ENCODE assay signal across 8 cellular contexts in genomic region chr11:76444384-76445121, GRCh38. TPM values are rescaled to one million over a fixed set of nuclear protein-coding genes. Genes with fewer than 3 reads are reported as not detected.
A peak's percentile ranks its signal among the peaks of the same experiment; 100 is the strongest.
DNase-seq lines count a peak whose midpoint lies in the region; ATAC-seq and TF ChIP-seq lines count a peak whose summit lies in the region.

EMSY (plus strand) TSS chr11:76445018; CDS start chr11:76446939, 1,921 bp downstream.

- no peaks in the 10 kb centered on the region for H3K9me2 ChIP-seq in GM23248 (ENCODE audit: insufficient read depth)

- peak; percentile 97 for DNase-seq in DND-41
- peak; percentile 100 for DNase-seq in GM23248
- peak; percentile 98 to 99 for DNase-seq in Kasumi-1 (lab: John Stamatoyannopoulos, UW)
- peak; percentile 99 for DNase-seq in RPMI7951 (ENCODE audit: low read depth)
- peak; percentile 91 for DNase-seq in activated T-helper 1 cell treated with anti-CD3 and anti-CD28 coated beads, Interleukin-12 subunit alpha, Interleukin-12 subunit beta, Interleukin-2, Interleukin-4 antibody, amounts not matched to agents 30 ng/mL and 10 ng/mL and 1 ng/mL, durations not matched to agents 14 hours and 24 hours and 36 hours (ENCODE audit: low spot score)
- peak; percentile 77 for DNase-seq in esophagus squamous epithelium (lab: John Stamatoyannopoulos, UW)
- DNase-seq in myocyte (ENCODE audit: low read depth): peak; percentile 100
- peak; percentile 85 to 90 for DNase-seq in stimulated activated CD8-positive, alpha-beta memory T cell treated with anti-CD3 and anti-CD28 coated beads, Interleukin-7, amount 100 ng/mL, for 48 hours (ENCODE audit: extremely low read depth in 1 of 2, low read depth in 1 of 2)

- H3K36me3 ChIP-seq in DND-41 (ENCODE audit: insufficient read depth, low read length) (peaks cover 30% of the 10 kb centered on the region), GM23248 (ENCODE audit: low read depth) (peaks cover 2% of the 10 kb centered on the region; the same call in 1 of the 2 replicates), esophagus squamous epithelium (peaks cover 0 to 29% (median 0%) of the 10 kb centered on the region in 3 donors)

- no peak for TF ChIP-seq CTCF in DND-41 (IDR thresholded peaks at IDR 0.05; ENCODE audit: borderline replicate concordance, extremely low read depth, low read length, poor library complexity, severe bottlenecking)
- TF ChIP-seq CTCF in esophagus squamous epithelium (IDR thresholded peaks at IDR 0.05): peak in 1 of 6 experiments; percentile 13

- H3K27me3 ChIP-seq in DND-41 (ENCODE audit: insufficient read depth, low read length, poor library complexity): no peaks in the 10 kb centered on the region
- H3K27me3 ChIP-seq in GM23248 (replicated peaks; ENCODE audit: insufficient read depth): no peaks in the 10 kb centered on the region
- H3K27me3 ChIP-seq in esophagus squamous epithelium: no peaks in the 10 kb centered on the region

- H2AFZ ChIP-seq in DND-41 (ENCODE audit: low read depth, low read length): peak within 1 kb of the TSS; percentile 94
- H2AFZ ChIP-seq in GM23248: peak within 1 kb of the TSS; percentile 91

- peak within 1 kb of the TSS; percentile 89 for H3K9ac ChIP-seq in DND-41 (ENCODE audit: low read depth, low read length)
- peak within 1 kb of the TSS; percentile 91 for H3K9ac ChIP-seq in GM23248

- H3K4me1 ChIP-seq in DND-41 (ENCODE audit: insufficient read depth, low read length): peaks cover 33% of the 10 kb centered on the region
- peaks cover 13% of the 10 kb centered on the region; the same call in 1 of the 2 replicates for H3K4me1 ChIP-seq in GM23248 (ENCODE audit: insufficient read depth)
- peaks cover 6 to 30% (median 15%) of the 10 kb centered on the region in 3 donors for H3K4me1 ChIP-seq in esophagus squamous epithelium

- intact Hi-C loops in activated T-helper 1 cell treated with anti-CD3 and anti-CD28 coated beads, Interleukin-12 subunit alpha, Interleukin-12 subunit beta, Interleukin-2, Interleukin-4 antibody, amounts not matched to agents 30 ng/mL and 10 ng/mL and 1 ng/mL, durations not matched to agents 14 hours and 24 hours and 36 hours (cut with micrococcal nuclease): loop anchor here (1.0 to 10.0 kb wide), 15 partner anchors 20 to 1696 kb away; partner anchors contain the start of genes AAMDC, ACER3, CAPN5 and GVQW3
- intact Hi-C loops in esophagus squamous epithelium (cut with DNase I): no loop called here

- peak; percentile 93 for ATAC-seq in DND-41 (ENCODE audit: insufficient read depth, low read depth)

- TF ChIP-seq POLR2A in esophagus squamous epithelium (IDR thresholded peaks at IDR 0.05): peak in 3 of 4 donors; percentile 62 to 98 (median 94)

- H3K9me3 ChIP-seq in DND-41 (ENCODE audit: insufficient read depth, low read length, severe bottlenecking) (no peaks in the 10 kb centered on the region), GM23248 (ENCODE audit: low read depth) (no peaks in the 10 kb centered on the region), esophagus squamous epithelium (no peaks in the 10 kb centered on the region)

- 0 to 1% methylated on average over 51 to 53 of the region's 53 CpGs for WGBS in GM23248 (ENCODE audit: low coverage in 1 of 2, low lambda C conversion rate in 2 of 2, missing lambda C conversion rate in 2 of 2), 2 experiments
- 0 to 1% methylated on average over 30 to 37 of the region's 53 CpGs for WGBS in esophagus squamous epithelium, 2 donors

- peaks cover 68% of the 10 kb centered on the region for H3K79me2 ChIP-seq in DND-41 (ENCODE audit: insufficient read depth, low read length)
- peaks cover 57% of the 10 kb centered on the region for H3K79me2 ChIP-seq in GM23248 (ENCODE audit: insufficient read depth)

- peak within 1 kb of the TSS; percentile 96 for H3K27ac Mint-ChIP-seq in activated T-helper 1 cell treated with anti-CD3 and anti-CD28 coated beads, Interleukin-12 subunit alpha, Interleukin-12 subunit beta, Interleukin-2, Interleukin-4 antibody, amounts not matched to agents 30 ng/mL and 10 ng/mL and 1 ng/mL, durations not matched to agents 14 hours and 24 hours and 36 hours

- peaks cover 36% of the 10 kb centered on the region for H3K4me1 Mint-ChIP-seq in activated T-helper 1 cell treated with anti-CD3 and anti-CD28 coated beads, Interleukin-12 subunit alpha, Interleukin-12 subunit beta, Interleukin-2, Interleukin-4 antibody, amounts not matched to agents 30 ng/mL and 10 ng/mL and 1 ng/mL, durations not matched to agents 14 hours and 24 hours and 36 hours (ENCODE audit: low read depth)

- no peaks in the 10 kb centered on the region for H3K27me3 Mint-ChIP-seq in activated T-helper 1 cell treated with anti-CD3 and anti-CD28 coated beads, Interleukin-12 subunit alpha, Interleukin-12 subunit beta, Interleukin-2, Interleukin-4 antibody, amounts not matched to agents 30 ng/mL and 10 ng/mL and 1 ng/mL, durations not matched to agents 14 hours and 24 hours and 36 hours (ENCODE audit: insufficient read depth)

- peaks cover 22% of the 10 kb centered on the region for H3K36me3 Mint-ChIP-seq in activated T-helper 1 cell treated with anti-CD3 and anti-CD28 coated beads, Interleukin-12 subunit alpha, Interleukin-12 subunit beta, Interleukin-2, Interleukin-4 antibody, amounts not matched to agents 30 ng/mL and 10 ng/mL and 1 ng/mL, durations not matched to agents 14 hours and 24 hours and 36 hours (ENCODE audit: low read depth)

- H3K27ac ChIP-seq in DND-41 (ENCODE audit: low read length) (peak within 1 kb of the TSS; percentile 96), GM23248 (peak within 1 kb of the TSS; percentile 85), esophagus squamous epithelium (peak within 1 kb of the TSS; percentile 86 to 97 (median 94))

- H3K9me3 Mint-ChIP-seq in activated T-helper 1 cell treated with anti-CD3 and anti-CD28 coated beads, Interleukin-12 subunit alpha, Interleukin-12 subunit beta, Interleukin-2, Interleukin-4 antibody, amounts not matched to agents 30 ng/mL and 10 ng/mL and 1 ng/mL, durations not matched to agents 14 hours and 24 hours and 36 hours: no peaks in the 10 kb centered on the region

- peak within 1 kb of the TSS; percentile 98 for H3K4me3 Mint-ChIP-seq in activated T-helper 1 cell treated with anti-CD3 and anti-CD28 coated beads, Interleukin-12 subunit alpha, Interleukin-12 subunit beta, Interleukin-2, Interleukin-4 antibody, amounts not matched to agents 30 ng/mL and 10 ng/mL and 1 ng/mL, durations not matched to agents 14 hours and 24 hours and 36 hours

- in situ Hi-C loops in GM23248 (cut with MboI): no loop called here

- H3K4me2 ChIP-seq in DND-41 (ENCODE audit: insufficient read depth, low read length): peak within 1 kb of the TSS; percentile 95
- H3K4me2 ChIP-seq in GM23248 (ENCODE audit: unreplicated experiment): peak within 1 kb of the TSS; percentile 95

- no peaks in the 10 kb centered on the region for H3F3A ChIP-seq in GM23248 (ENCODE audit: insufficient read depth)

- H4K20me1 ChIP-seq in DND-41 (ENCODE audit: insufficient read depth, low read length): peaks cover 18% of the 10 kb centered on the region
- H4K20me1 ChIP-seq in GM23248 (ENCODE audit: insufficient read depth): no peaks in the 10 kb centered on the region; the same call in 1 of the 2 replicates

- H3K4me3 ChIP-seq in DND-41 (ENCODE audit: low read depth in 1 of 2, low read length in 2 of 2): peak within 1 kb of the TSS; percentile 79 to 85
- H3K4me3 ChIP-seq in GM23248: peak within 1 kb of the TSS; percentile 94
- peak within 1 kb of the TSS; percentile 59 to 98 (median 93) for H3K4me3 ChIP-seq in esophagus squamous epithelium

RNA-seq across cellular contexts. Expression of gene EMSY, which starts in this region (rescaled TPM):
- 6.6 and 14.6 TPM in 2 replicates for total RNA-seq in GM23248 (2014; rRNA removed; shearing (Covaris generic))
- polyA plus RNA-seq in GM23248 (2016; fragmentation: Nextera tagmentation; extraction: Ambion mirVana): 9.6 and 10.9 TPM in 2 replicates
- 30.7 and 33.3 TPM in 2 replicates for total RNA-seq in RPMI7951 (2014; rRNA removed; shearing (Covaris generic))
- total RNA-seq in activated T-helper 1 cell treated with anti-CD3 and anti-CD28 coated beads, Interleukin-12 subunit alpha, Interleukin-12 subunit beta, Interleukin-2, Interleukin-4 antibody, amounts not matched to agents 30 ng/mL and 10 ng/mL and 1 ng/mL, durations not matched to agents 14 hours and 24 hours and 36 hours: 30.4 and 34.8 TPM in 2 replicates
- 10 to 100 TPM; 10.0 to 31.0 (median 22.3) TPM for total RNA-seq in esophagus squamous epithelium
- 27.1 and 32.5 TPM in 2 replicates for total RNA-seq in myocyte
- polyA plus RNA-seq in myocyte (2012): 7.5 TPM

Comparison
In these comparisons a context has a peak if more than half of its experiments do, and no peak if none do; other contexts are left out.
1. Peak in every context shown above with its lines: DNase-seq, ATAC-seq, H3K4me3 ChIP-seq and H3K27ac ChIP-seq.